20 cellular contexts compared by ENCODE assay signal in genomic region chr2:3197308-3197707, GRCh38.
"Had no signal": no experiment of that assay in that cellular context is flagged by ENCODE, and none has a peak within 500 bp of the region (broad histone marks: within the 10 kb centered on the region; RNA-seq: fewer than 3 reads in every experiment).

No MANE protein-coding gene starts in this region.

- H3K27me3 ChIP-seq: adrenal gland, ascending aorta, brain microvascular endothelial cell, uterus had no signal

- DNase-seq: activated CD8-positive, alpha-beta memory T cell treated with anti-CD3 and anti-CD28 coated beads for 24 hours; activated effector memory CD4-positive, alpha-beta T cell treated with Interleukin-2 at 50 U/mL for 16 hours; activated naive CD8-positive, alpha-beta T cell treated with anti-CD3 and anti-CD28 coated beads for 36 hours; adrenal gland; brain microvascular endothelial cell; foreskin fibroblast; hippocampal formation; lower lobe of right lung; mesenchymal stem cell; stimulated activated CD4-positive, alpha-beta T cell treated with anti-CD3 and anti-CD28 coated beads, Interleukin-2, amount 100 ng/mL, for 48 hours; stimulated activated naive CD4-positive, alpha-beta T cell treated with Interleukin-2 at 50 U/mL for 16 hours; trophoblast cell; uterus had no signal

- H3K27ac ChIP-seq: adrenal gland, ascending aorta, brain microvascular endothelial cell, lower lobe of right lung, thoracic aorta, uterus had no signal

- H3K9me3 Mint-ChIP-seq: activated naive CD8-positive, alpha-beta T cell treated with anti-CD3 and anti-CD28 coated beads for 36 hours; central memory CD8-positive, alpha-beta T cell; dendritic cell treated with granulocyte-macrophage colony-stimulating factor and Interleukin-4, amounts not matched to agents 40 ng/mL and 50 ng/mL, for 4 days; naive thymus-derived CD8-positive, alpha-beta T cell had no signal

- H3K36me3 ChIP-seq: uterus had no signal

- H3K27me3 Mint-ChIP-seq: activated naive CD8-positive, alpha-beta T cell treated with anti-CD3 and anti-CD28 coated beads for 36 hours; central memory CD8-positive, alpha-beta T cell; dendritic cell treated with granulocyte-macrophage colony-stimulating factor and Interleukin-4, amounts not matched to agents 40 ng/mL and 50 ng/mL, for 4 days; naive thymus-derived CD8-positive, alpha-beta T cell had no signal

- H3K9me3 ChIP-seq: adrenal gland, ascending aorta, lower lobe of right lung, thoracic aorta, uterus had no signal

- H3K4me3 Mint-ChIP-seq: activated naive CD8-positive, alpha-beta T cell treated with anti-CD3 and anti-CD28 coated beads for 36 hours; central memory CD8-positive, alpha-beta T cell; dendritic cell treated with granulocyte-macrophage colony-stimulating factor and Interleukin-4, amounts not matched to agents 40 ng/mL and 50 ng/mL, for 4 days; endodermal cell had no signal

- H3K4me3 ChIP-seq: adrenal gland, ascending aorta, lower lobe of right lung, thoracic aorta, uterus had no signal

- ATAC-seq: lower lobe of right lung; naive thymus-derived CD8-positive, alpha-beta T cell; right cardiac atrium had no signal

- H3K4me1 ChIP-seq: ascending aorta, uterus had no signal

- H3K27ac Mint-ChIP-seq: activated naive CD8-positive, alpha-beta T cell treated with anti-CD3 and anti-CD28 coated beads for 36 hours; dendritic cell treated with granulocyte-macrophage colony-stimulating factor and Interleukin-4, amounts not matched to agents 40 ng/mL and 50 ng/mL, for 4 days had no signal

- H3K4me1 Mint-ChIP-seq: endodermal cell had no signal
